1 cellular context compared by ENCODE assay signal in the genomic region with DNA sequence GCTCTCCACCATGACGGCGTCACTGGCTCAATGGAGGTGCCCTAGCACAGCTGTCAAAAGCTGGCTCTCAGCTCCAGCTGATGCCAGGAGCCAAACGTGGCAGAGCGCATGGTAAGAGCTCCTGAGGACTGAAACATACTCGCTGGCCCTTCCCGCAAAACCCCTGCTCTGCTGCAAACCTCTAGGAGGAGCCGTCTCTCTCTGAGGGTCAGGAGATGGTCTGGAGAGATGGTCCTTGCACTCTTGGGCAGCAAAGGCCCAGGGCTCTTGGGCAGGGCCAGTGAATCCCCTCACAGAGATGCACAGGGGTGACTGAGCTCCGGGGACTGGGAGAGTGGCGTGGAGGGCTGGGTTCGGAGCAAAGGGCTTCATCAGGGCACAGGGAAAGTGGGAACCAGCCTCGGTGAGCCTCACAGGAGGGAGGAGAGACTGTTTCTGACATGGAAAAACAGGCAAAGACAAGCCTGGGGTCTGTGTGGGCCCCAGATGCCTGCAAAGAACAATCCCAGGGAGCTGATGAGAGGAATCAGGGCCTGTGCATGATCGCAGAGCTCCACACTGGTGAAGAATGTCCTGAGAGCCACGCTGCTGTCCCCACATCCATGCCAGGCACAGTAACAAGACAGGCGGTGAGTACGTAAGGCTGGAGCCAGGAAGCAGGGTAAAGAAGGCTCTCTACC.
TF ChIP-seq lines count a peak whose summit lies in the region.

No MANE protein-coding gene starts in this region.

TF ChIP-seq in WTC11, 78 proteins besides CTCF, POLR2A, EP300 and RAD21 (continued from another document):
- TF ChIP-seq, protein P1, sequence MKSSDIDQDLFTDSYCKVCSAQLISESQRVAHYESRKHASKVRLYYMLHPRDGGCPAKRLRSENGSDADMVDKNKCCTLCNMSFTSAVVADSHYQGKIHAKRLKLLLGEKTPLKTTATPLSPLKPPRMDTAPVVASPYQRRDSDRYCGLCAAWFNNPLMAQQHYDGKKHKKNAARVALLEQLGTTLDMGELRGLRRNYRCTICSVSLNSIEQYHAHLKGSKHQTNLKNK (CRISPR knock-in tag; IDR thresholded peaks at IDR 0.05) = no peak
- TF ChIP-seq GABPB1 (CRISPR knock-in tag; IDR thresholded peaks at IDR 0.05) (no peak), GRHL2 (CRISPR knock-in tag; IDR thresholded peaks at IDR 0.05; ENCODE audit: insufficient replicate concordance, severe bottlenecking) (no peak), RORB (CRISPR knock-in tag; IDR thresholded peaks at IDR 0.05) (no peak), CREM (CRISPR knock-in tag; IDR thresholded peaks at IDR 0.05) (no peak), RELA (CRISPR knock-in tag; IDR thresholded peaks at IDR 0.05; ENCODE audit: borderline replicate concordance) (no peak), ZNF396 (CRISPR knock-in tag; IDR thresholded peaks at IDR 0.05; ENCODE audit: borderline replicate concordance) (no peak)
- TF ChIP-seq, protein P2, sequence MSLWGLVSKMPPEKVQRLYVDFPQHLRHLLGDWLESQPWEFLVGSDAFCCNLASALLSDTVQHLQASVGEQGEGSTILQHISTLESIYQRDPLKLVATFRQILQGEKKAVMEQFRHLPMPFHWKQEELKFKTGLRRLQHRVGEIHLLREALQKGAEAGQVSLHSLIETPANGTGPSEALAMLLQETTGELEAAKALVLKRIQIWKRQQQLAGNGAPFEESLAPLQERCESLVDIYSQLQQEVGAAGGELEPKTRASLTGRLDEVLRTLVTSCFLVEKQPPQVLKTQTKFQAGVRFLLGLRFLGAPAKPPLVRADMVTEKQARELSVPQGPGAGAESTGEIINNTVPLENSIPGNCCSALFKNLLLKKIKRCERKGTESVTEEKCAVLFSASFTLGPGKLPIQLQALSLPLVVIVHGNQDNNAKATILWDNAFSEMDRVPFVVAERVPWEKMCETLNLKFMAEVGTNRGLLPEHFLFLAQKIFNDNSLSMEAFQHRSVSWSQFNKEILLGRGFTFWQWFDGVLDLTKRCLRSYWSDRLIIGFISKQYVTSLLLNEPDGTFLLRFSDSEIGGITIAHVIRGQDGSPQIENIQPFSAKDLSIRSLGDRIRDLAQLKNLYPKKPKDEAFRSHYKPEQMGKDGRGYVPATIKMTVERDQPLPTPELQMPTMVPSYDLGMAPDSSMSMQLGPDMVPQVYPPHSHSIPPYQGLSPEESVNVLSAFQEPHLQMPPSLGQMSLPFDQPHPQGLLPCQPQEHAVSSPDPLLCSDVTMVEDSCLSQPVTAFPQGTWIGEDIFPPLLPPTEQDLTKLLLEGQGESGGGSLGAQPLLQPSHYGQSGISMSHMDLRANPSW (CRISPR knock-in tag; conservative IDR thresholded peaks at IDR 0.05; ENCODE audit: low read depth) = no peak
- TF ChIP-seq, protein P3, sequence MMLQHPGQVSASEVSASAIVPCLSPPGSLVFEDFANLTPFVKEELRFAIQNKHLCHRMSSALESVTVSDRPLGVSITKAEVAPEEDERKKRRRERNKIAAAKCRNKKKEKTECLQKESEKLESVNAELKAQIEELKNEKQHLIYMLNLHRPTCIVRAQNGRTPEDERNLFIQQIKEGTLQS (CRISPR knock-in tag; conservative IDR thresholded peaks at IDR 0.05) = no peak
